23 cellular contexts compared by ENCODE assay signal in genomic region chr7:132972745-132973144, GRCh38.
DNase-seq lines count a peak whose midpoint lies in the region; ATAC-seq and TF ChIP-seq lines count a peak whose summit lies in the region.
"Had no signal": no experiment of that assay in that cellular context is flagged by ENCODE, and none has a peak within 500 bp of the region (broad histone marks: within the 10 kb centered on the region; RNA-seq: fewer than 3 reads in every experiment).

No MANE protein-coding gene starts in this region.

- no peaks in the 10 kb centered on the region for H3K27me3 ChIP-seq in CD4-positive, alpha-beta T cell (ENCODE audit: control insufficient read depth, insufficient read depth, low read length)

- intact Hi-C loops in CD4-positive, alpha-beta T cell (cut with DNase I, micrococcal nuclease), result no loop called here

- CTCF ChIA-PET in CD4-positive, alpha-beta T cell (lab: Charles Lee), result interaction anchor here (1.0 kb wide), 1 partner anchor 20 kb away, joined by 4 read pairs; no protein-coding TSS in a partner anchor

- H3K4me1 Mint-ChIP-seq in nephron progenitor cell (peaks cover 14% of the 10 kb centered on the region), glutamatergic neuron (ENCODE audit: low read depth, unreplicated experiment) (peaks cover 2% of the 10 kb centered on the region)
- peaks cover 11% of the 10 kb centered on the region for H3K4me1 Mint-ChIP-seq in CD4-positive, alpha-beta T cell (ENCODE audit: low read depth)

- POLR2A ChIA-PET in CD4-positive, alpha-beta T cell (lab: Charles Lee), result no interaction called here

- H3K27ac Mint-ChIP-seq in nephron progenitor cell, result peak overlapping the region; percentile 67
- H3K27ac Mint-ChIP-seq in CD4-positive, alpha-beta T cell, result no peak overlapping the region
- H3K27ac Mint-ChIP-seq in glutamatergic neuron (ENCODE audit: unreplicated experiment), result no peak overlapping the region

- TF ChIP-seq CTCF in nephron progenitor cell (IDR thresholded peaks at IDR 0.05), result no peak
- no peak for TF ChIP-seq CTCF in CD4-positive, alpha-beta T cell (IDR thresholded peaks at IDR 0.05)
- TF ChIP-seq CTCF in glutamatergic neuron (IDR thresholded peaks at IDR 0.05; ENCODE audit: partially characterized antibody, unreplicated experiment), result no peak

- ATAC-seq in HG03196 (IDR thresholded peaks at IDR 0.05; ENCODE audit: unreplicated experiment), result no peak
- no peak for ATAC-seq in CD4-positive, alpha-beta T cell (ENCODE audit: poor library complexity)
- ATAC-seq: HepG2 had no signal

- H3K4me3 Mint-ChIP-seq in nephron progenitor cell (no peak overlapping the region), glutamatergic neuron (ENCODE audit: unreplicated experiment) (no peak overlapping the region)
- H3K4me3 Mint-ChIP-seq in CD4-positive, alpha-beta T cell, result no peak overlapping the region
- H3K4me3 Mint-ChIP-seq: CD14-positive monocyte had no signal

- H3K27me3 Mint-ChIP-seq in nephron progenitor cell (ENCODE audit: low read depth, poor library complexity) (no peaks in the 10 kb centered on the region), glutamatergic neuron (ENCODE audit: unreplicated experiment) (no peaks in the 10 kb centered on the region)
- no peaks in the 10 kb centered on the region for H3K27me3 Mint-ChIP-seq in CD4-positive, alpha-beta T cell

- H3K9me3 ChIP-seq in CD4-positive, alpha-beta T cell (ENCODE audit: control insufficient read depth, low read length), result no peaks in the 10 kb centered on the region
- H3K9me3 ChIP-seq: SK-N-SH had no signal

- no peaks in the 10 kb centered on the region for H3K9me3 Mint-ChIP-seq in nephron progenitor cell
- H3K9me3 Mint-ChIP-seq in CD4-positive, alpha-beta T cell, result no peaks in the 10 kb centered on the region
- H3K9me3 Mint-ChIP-seq in glutamatergic neuron (ENCODE audit: unreplicated experiment), result no peaks in the 10 kb centered on the region
- H3K9me3 Mint-ChIP-seq: CD14-positive monocyte had no signal

- H3K27ac ChIP-seq in CD4-positive, alpha-beta T cell (ENCODE audit: low read depth, low read length), result no peak overlapping the region
- H3K27ac ChIP-seq: PC-9, RWPE1 had no signal

- DNase-seq in LHCN-M2 (ENCODE audit: low read depth) (peak; percentile 11), fibroblast of gingiva (ENCODE audit: low read depth) (peak; percentile 28), nephron progenitor cell (no peak), DMS153 (lab: John Stamatoyannopoulos, UW) (no peak), glutamatergic neuron (no peak)
- no peak for DNase-seq in CD4-positive, alpha-beta T cell
- DNase-seq: ACHN, EL, GF-D8, KBM-7, NCI-H1105, NCI-H146, NCI-H2029, NCI-H226, NCI-H510A treated with DMSO at 0.1 percent for 48 hours, NCI-H748 treated with DMSO at 0.1 percent for 48 hours, PC-9, SIG-M5, SK-N-SH had no signal

- H3K36me3 Mint-ChIP-seq in nephron progenitor cell (ENCODE audit: low read depth) (peaks cover 45% of the 10 kb centered on the region), glutamatergic neuron (ENCODE audit: unreplicated experiment) (no peaks in the 10 kb centered on the region)
- H3K36me3 Mint-ChIP-seq in CD4-positive, alpha-beta T cell (ENCODE audit: low read depth), result peaks cover 49% of the 10 kb centered on the region

Comparison
In these comparisons a context has a peak if more than half of its experiments do, and no peak if none do; other contexts are left out.
1. DNase-seq: peak in LHCN-M2 (single experiment) and fibroblast of gingiva (single experiment); none in nephron progenitor cell (single experiment), DMS153 (single experiment), CD4-positive, alpha-beta T cell (0 of 10) and glutamatergic neuron (single experiment).